In the genomic region with DNA sequence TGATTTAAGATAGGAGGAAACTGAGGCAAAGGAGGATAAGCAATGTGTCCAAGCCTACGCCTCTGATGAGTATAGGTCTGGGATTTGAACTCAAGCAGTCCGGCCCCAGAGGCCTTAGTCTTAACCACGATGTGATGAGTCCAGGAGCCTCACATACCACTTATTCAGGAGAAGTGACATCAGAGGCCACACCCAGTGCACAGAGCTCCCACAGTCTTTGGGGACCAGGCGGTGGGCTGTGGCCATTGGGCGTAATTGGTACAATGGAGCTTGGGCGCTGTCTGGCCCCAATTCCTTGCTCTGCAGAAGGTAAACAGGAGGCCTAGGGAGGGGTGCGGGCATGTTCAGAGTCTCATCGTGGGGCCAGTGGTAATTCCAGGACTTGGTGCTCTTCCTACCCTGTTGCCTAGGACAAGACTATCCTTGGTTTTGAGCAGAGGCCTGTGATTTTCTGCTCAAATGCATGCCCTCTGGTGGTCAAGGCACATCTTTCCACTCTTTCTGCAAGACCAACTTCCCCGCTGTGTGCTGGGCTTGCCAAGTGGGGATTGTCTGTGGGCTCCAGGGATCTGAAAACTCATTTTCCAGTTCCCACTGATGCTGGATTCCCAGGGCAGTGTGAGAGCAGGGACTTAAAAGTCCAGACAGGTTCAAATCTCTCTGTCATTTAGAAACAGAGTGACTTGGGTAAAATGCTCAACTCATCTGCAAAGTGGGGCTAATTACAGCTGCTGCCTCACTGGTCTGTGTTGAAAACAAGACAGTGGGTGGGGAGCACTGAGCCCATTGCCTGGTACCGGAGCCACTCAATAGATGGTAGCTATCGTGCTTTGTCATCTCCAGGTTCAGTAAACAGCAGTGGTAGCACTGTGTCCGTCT, we compare ENCODE assay signal across 8 cellular contexts. TPM values are rescaled to one million over a fixed set of nuclear protein-coding genes. Genes with fewer than 3 reads are reported as not detected.
DNase-seq lines count a peak whose midpoint lies in the region; ATAC-seq and TF ChIP-seq lines count a peak whose summit lies in the region.

No MANE protein-coding gene starts in this region.

- no peaks in the 10 kb centered on the region for H3K9me2 ChIP-seq in OCI-LY7 (ENCODE audit: insufficient read depth, low read length)

- no peaks in the 10 kb centered on the region for H3K79me2 ChIP-seq in OCI-LY7 (ENCODE audit: insufficient read depth, low read depth, low read length)

- H3K36me3 ChIP-seq in OCI-LY7 (ENCODE audit: insufficient read depth, low read length) (peaks cover 8% of the 10 kb centered on the region; the same call in 1 of the 2 replicates), kidney epithelial cell (ENCODE audit: control insufficient read depth, insufficient read depth, low read length) (no peaks in the 10 kb centered on the region)

- peaks cover 13% of the 10 kb centered on the region for H3K4me1 Mint-ChIP-seq in CD14-positive monocyte

- BruUV-seq in OCI-LY7 (replicated peaks; lab: Mats Ljungman, UMichigan) = no TSS peak

- ATAC-seq in GM18907 (IDR thresholded peaks at IDR 0.05; ENCODE audit: unreplicated experiment) (peak; percentile 49), HG03520 (IDR thresholded peaks at IDR 0.05; ENCODE audit: unreplicated experiment) (no peak)
- no peak for ATAC-seq in stimulated activated naive CD8-positive, alpha-beta T cell treated with anti-CD3 and anti-CD28 coated beads, Interleukin-15, Interleukin-2, amounts not matched to agents 100 U/mL and 50 U/mL, for 24 hours

- no peak for DNase-seq in CD14-positive monocyte (ENCODE audit: low spot score)
- peak; percentile 73 for DNase-seq in OCI-LY7 (ENCODE audit: low spot score)
- DNase-seq in cerebellar cortex (ENCODE audit: low spot score) = peak; percentile 75
- no peak for DNase-seq in kidney epithelial cell (ENCODE audit: low read depth)
- peak; percentile 90 for DNase-seq in superior temporal gyrus (ENCODE audit: extremely low spot score)
- DNase-seq in stimulated activated naive CD8-positive, alpha-beta T cell treated with anti-CD3 and anti-CD28 coated beads, Interleukin-15, Interleukin-2, amounts not matched to agents 100 U/mL and 50 U/mL, for 24 hours = no peak

- no peak overlapping the region for H2AFZ ChIP-seq in OCI-LY7 (ENCODE audit: low read length)

- peak overlapping the region in 2 of 7 donors; percentile 76 for H3K27ac Mint-ChIP-seq in CD14-positive monocyte

- CTCF ChIA-PET in OCI-LY7 (lab: Charles Lee; ENCODE audit: unreplicated experiment) = interaction anchor here (0.9 to 1.2 kb wide), 3 partner anchors 63 to 66 kb away, joined by 3 to 6 read pairs (median 3); no protein-coding TSS in a partner anchor

- H3K9me3 ChIP-seq in OCI-LY7 (ENCODE audit: low read length) = no peaks in the 10 kb centered on the region

- H3K4me2 ChIP-seq in OCI-LY7 (ENCODE audit: low read length) = no peak overlapping the region

- TF ChIP-seq CTCF in CD14-positive monocyte (IDR thresholded peaks at IDR 0.05) = peak; percentile 69
- TF ChIP-seq CTCF in OCI-LY7 (conservative IDR thresholded peaks at IDR 0.05; ENCODE audit: low read length) = peak; percentile 80
- peak; percentile 77 for TF ChIP-seq CTCF in kidney epithelial cell (IDR thresholded peaks at IDR 0.05; ENCODE audit: insufficient read depth, low read length, poor library complexity, severe bottlenecking)

- no peak overlapping the region for H3K27ac ChIP-seq in OCI-LY7 (ENCODE audit: low read depth, low read length, poor library complexity, severe bottlenecking)

- no peaks in the 10 kb centered on the region for H3K27me3 ChIP-seq in kidney epithelial cell (ENCODE audit: control insufficient read depth, insufficient read depth, low read length)

- no peaks in the 10 kb centered on the region for H3K9me3 Mint-ChIP-seq in CD14-positive monocyte

- peaks cover 0 to 2% (median 0%) of the 10 kb centered on the region in 3 donors for H3K27me3 Mint-ChIP-seq in CD14-positive monocyte (ENCODE audit: low read depth in 3 of 3)

- no peak overlapping the region for H3K4me3 ChIP-seq in OCI-LY7 (ENCODE audit: low read depth, low read length, poor library complexity, severe bottlenecking)
- no peak overlapping the region for H3K4me3 ChIP-seq in kidney epithelial cell (ENCODE audit: low read depth, low read length)

- POLR2A ChIA-PET in OCI-LY7 (lab: Charles Lee) = interaction anchor here (1.0 to 2.2 kb wide), 5 partner anchors 16 to 67 kb away, joined by 3 to 10 read pairs (median 3); no protein-coding TSS in a partner anchor

- intact Hi-C loops in CD14-positive monocyte (cut with micrococcal nuclease) (loop anchor here (1.0 to 5.0 kb wide), 2 partner anchors 64 to 66 kb away; no protein-coding TSS in a partner anchor), OCI-LY7 (cut with micrococcal nuclease; ENCODE audit: unreplicated experiment) (loop anchor here (1.0 kb wide), 2 partner anchors 36 to 64 kb away; no protein-coding TSS in a partner anchor)

- H3K4me1 ChIP-seq in OCI-LY7 (ENCODE audit: insufficient read depth, low read length, poor library complexity, severe bottlenecking) = peaks cover 39% of the 10 kb centered on the region

- peaks cover 60 to 71% of the 10 kb centered on the region in 2 donors for H3K36me3 Mint-ChIP-seq in CD14-positive monocyte

- no peak overlapping the region for H3K4me3 Mint-ChIP-seq in CD14-positive monocyte

- no peaks in the 10 kb centered on the region for H4K20me1 ChIP-seq in OCI-LY7 (ENCODE audit: insufficient read depth, low read length)

RNA-seq across cellular contexts. Expression of a gene that starts 15.8 kb away (rescaled TPM):
- 1 to 10 TPM; 7.0 to 7.5 TPM for polyA plus RNA-seq in CD14-positive monocyte
- 8.8 and 9.5 TPM in 2 replicates for total RNA-seq in OCI-LY7 (2014; rRNA removed; shearing (Covaris generic))
- 26.6 and 28.4 TPM in 2 replicates for total RNA-seq in OCI-LY7 (2022)
- 155 and 192 TPM in 2 replicates for total RNA-seq in kidney epithelial cell

Comparison
In these comparisons a context has a peak if more than half of its experiments do, and no peak if none do; other contexts are left out.
1. DNase-seq: peak in OCI-LY7 (single experiment), cerebellar cortex (single experiment) and superior temporal gyrus (single experiment); none in CD14-positive monocyte (single experiment), kidney epithelial cell (single experiment) and stimulated activated naive CD8-positive, alpha-beta T cell treated with anti-CD3 and anti-CD28 coated beads, Interleukin-15, Interleukin-2, amounts not matched to agents 100 U/mL and 50 U/mL, for 24 hours (single experiment).
2. Peak in every context shown above with its lines, with median percentiles within 50 percentile points of each other: CTCF ChIP-seq.